ENCODE assay signal across 9 cellular contexts in the genomic region with DNA sequence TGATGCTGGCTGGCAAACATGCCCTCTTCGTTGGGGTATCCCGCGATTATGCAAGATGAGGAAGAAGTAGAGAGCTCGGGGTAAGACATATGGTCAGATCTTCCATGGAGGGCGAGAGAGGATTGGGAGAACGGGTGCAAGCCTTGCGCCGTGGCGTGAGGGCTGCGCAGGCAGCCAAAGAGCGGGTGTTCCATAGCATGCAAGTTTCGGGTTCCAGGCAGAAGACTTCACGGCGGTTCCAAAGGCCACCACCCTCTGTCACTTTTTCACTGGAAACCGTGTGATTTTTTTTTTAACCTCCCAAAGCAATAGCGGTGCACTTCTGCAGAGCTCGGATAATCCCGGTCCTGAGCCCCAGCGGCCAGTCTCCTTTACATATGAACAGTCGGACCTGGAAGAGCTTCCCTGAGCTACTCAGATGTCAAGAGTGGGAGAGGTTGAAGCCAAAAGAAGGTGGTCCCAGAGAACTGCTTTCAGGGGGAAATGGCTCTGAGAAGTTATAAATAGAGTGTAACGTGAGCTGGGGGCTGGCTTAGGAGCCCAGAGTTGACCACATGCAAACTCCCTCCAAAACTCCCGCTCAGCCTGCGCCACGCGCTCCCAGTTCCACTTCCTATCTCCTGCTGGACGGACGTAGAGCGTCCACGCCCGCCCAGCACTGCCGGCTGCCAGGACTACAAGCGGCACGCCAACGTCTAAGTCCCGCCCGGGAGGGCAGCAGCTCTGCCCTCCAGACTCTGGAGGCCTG. TPM values are rescaled to one million over a fixed set of nuclear protein-coding genes. Genes with fewer than 3 reads are reported as not detected.
DNase-seq lines count a peak whose midpoint lies in the region; ATAC-seq and TF ChIP-seq lines count a peak whose summit lies in the region.
"Had no signal": no experiment of that assay in that cellular context is flagged by ENCODE, and none has a peak within 500 bp of the region (broad histone marks: within the 10 kb centered on the region; RNA-seq: fewer than 3 reads in every experiment).

A gene (minus strand): TSS at position 475 of the 748 bp plus-strand sequence. CDS start 281 bp downstream, at position 194.

- H3K36me3 Mint-ChIP-seq in T-helper 2 cell treated with Interferon-gamma antibody and Interleukin-4, amounts not matched to agents 5 μg/mL and 100 μg/mL, for 36 hours (ENCODE audit: low read depth) = no peaks in the 10 kb centered on the region

- H3K9me3 ChIP-seq in Peyer's patch (no peaks in the 10 kb centered on the region), neuron (ENCODE audit: low read length) (no peaks in the 10 kb centered on the region)

- H3K27me3 ChIP-seq in Peyer's patch (peaks cover 0 to 15% of the 10 kb centered on the region in 2 donors), neuron (ENCODE audit: insufficient read depth, low read length) (peaks cover 50% of the 10 kb centered on the region)

- no peak within 1 kb of the TSS for H3K4me3 Mint-ChIP-seq in T-helper 2 cell treated with Interferon-gamma antibody and Interleukin-4, amounts not matched to agents 5 μg/mL and 100 μg/mL, for 36 hours
- H3K4me3 Mint-ChIP-seq: dendritic cell treated with granulocyte-macrophage colony-stimulating factor and Interleukin-4, amounts not matched to agents 40 ng/mL and 50 ng/mL, for 4 days had no signal

- no peaks in the 10 kb centered on the region for H3K36me3 ChIP-seq in Peyer's patch
- H3K36me3 ChIP-seq in neuron (ENCODE audit: insufficient read depth, low read length) = no peaks in the 10 kb centered on the region

- H3K4me3 ChIP-seq in AG10803 (ENCODE audit: low read length) (peak within 1 kb of the TSS; percentile 36), Peyer's patch (peak within 1 kb of the TSS; percentile 16 to 45 (median 32)), neuron (ENCODE audit: low read length) (peak within 1 kb of the TSS; percentile 10)

- H3K27me3 Mint-ChIP-seq in T-helper 2 cell treated with Interferon-gamma antibody and Interleukin-4, amounts not matched to agents 5 μg/mL and 100 μg/mL, for 36 hours (ENCODE audit: low read depth) = peaks cover 42% of the 10 kb centered on the region

- DNase-seq in AG10803 (ENCODE audit: low read depth) (peak; percentile 39), Peyer's patch (peak in 2 of 3 donors; percentile 57 to 67), foreskin melanocyte (peak; percentile 51), GM19238 (ENCODE audit: insufficient read length, low spot score) (no peak)
- no peak for DNase-seq in T-helper 2 cell treated with Interferon-gamma antibody and Interleukin-4, amounts not matched to agents 5 μg/mL and 100 μg/mL, for 36 hours (ENCODE audit: low spot score)

- no peaks in the 10 kb centered on the region for H3K9me3 Mint-ChIP-seq in T-helper 2 cell treated with Interferon-gamma antibody and Interleukin-4, amounts not matched to agents 5 μg/mL and 100 μg/mL, for 36 hours
- H3K9me3 Mint-ChIP-seq: dendritic cell treated with granulocyte-macrophage colony-stimulating factor and Interleukin-4, amounts not matched to agents 40 ng/mL and 50 ng/mL, for 4 days had no signal

- H2AFZ ChIP-seq in neuron (ENCODE audit: low read depth, low read length) = peak within 1 kb of the TSS; percentile 12

- TF ChIP-seq CTCF in AG10803 (conservative IDR thresholded peaks at IDR 0.05; ENCODE audit: low read length) (no peak), Peyer's patch (IDR thresholded peaks at IDR 0.05) (no peak)

- H3K4me1 ChIP-seq in Peyer's patch (peaks cover 0 to 26% (median 0%) of the 10 kb centered on the region in 4 donors), neuron (ENCODE audit: insufficient read depth, low read length) (peaks cover 32% of the 10 kb centered on the region)

- H3K27ac ChIP-seq in Peyer's patch = peak within 1 kb of the TSS in 2 of 4 donors; percentile 20 to 65

- no peak for TF ChIP-seq POLR2A in Peyer's patch (IDR thresholded peaks at IDR 0.05)

- no peak within 1 kb of the TSS for H3K27ac Mint-ChIP-seq in T-helper 2 cell treated with Interferon-gamma antibody and Interleukin-4, amounts not matched to agents 5 μg/mL and 100 μg/mL, for 36 hours
- H3K27ac Mint-ChIP-seq: dendritic cell treated with granulocyte-macrophage colony-stimulating factor and Interleukin-4, amounts not matched to agents 40 ng/mL and 50 ng/mL, for 4 days had no signal

- H3K4me1 Mint-ChIP-seq in T-helper 2 cell treated with Interferon-gamma antibody and Interleukin-4, amounts not matched to agents 5 μg/mL and 100 μg/mL, for 36 hours (ENCODE audit: low read depth) = no peaks in the 10 kb centered on the region

- ATAC-seq in GM21619 (IDR thresholded peaks at IDR 0.05; ENCODE audit: unreplicated experiment) (no peak), HG03460 (IDR thresholded peaks at IDR 0.05; ENCODE audit: unreplicated experiment) (no peak)

RNA-seq across cellular contexts. Expression of the gene that starts here (rescaled TPM):
- 1 to 10 TPM in 2 of 4 donors, under 1 TPM in 1, not detected in 1; 0.80 to 3.3 (median 1.3) TPM for total RNA-seq in Peyer's patch

Comparison
In these comparisons a context has a peak if more than half of its experiments do, and no peak if none do; other contexts are left out.
1. DNase-seq: peak in AG10803 (single experiment), Peyer's patch (2 of 3) and foreskin melanocyte (single experiment); none in T-helper 2 cell treated with Interferon-gamma antibody and Interleukin-4, amounts not matched to agents 5 μg/mL and 100 μg/mL, for 36 hours (single experiment) and GM19238 (single experiment).
2. Peak in every context shown above with its lines, with median percentiles within 50 percentile points of each other: H3K4me3 ChIP-seq.